8 cellular contexts compared by ENCODE assay signal in the genomic region with DNA sequence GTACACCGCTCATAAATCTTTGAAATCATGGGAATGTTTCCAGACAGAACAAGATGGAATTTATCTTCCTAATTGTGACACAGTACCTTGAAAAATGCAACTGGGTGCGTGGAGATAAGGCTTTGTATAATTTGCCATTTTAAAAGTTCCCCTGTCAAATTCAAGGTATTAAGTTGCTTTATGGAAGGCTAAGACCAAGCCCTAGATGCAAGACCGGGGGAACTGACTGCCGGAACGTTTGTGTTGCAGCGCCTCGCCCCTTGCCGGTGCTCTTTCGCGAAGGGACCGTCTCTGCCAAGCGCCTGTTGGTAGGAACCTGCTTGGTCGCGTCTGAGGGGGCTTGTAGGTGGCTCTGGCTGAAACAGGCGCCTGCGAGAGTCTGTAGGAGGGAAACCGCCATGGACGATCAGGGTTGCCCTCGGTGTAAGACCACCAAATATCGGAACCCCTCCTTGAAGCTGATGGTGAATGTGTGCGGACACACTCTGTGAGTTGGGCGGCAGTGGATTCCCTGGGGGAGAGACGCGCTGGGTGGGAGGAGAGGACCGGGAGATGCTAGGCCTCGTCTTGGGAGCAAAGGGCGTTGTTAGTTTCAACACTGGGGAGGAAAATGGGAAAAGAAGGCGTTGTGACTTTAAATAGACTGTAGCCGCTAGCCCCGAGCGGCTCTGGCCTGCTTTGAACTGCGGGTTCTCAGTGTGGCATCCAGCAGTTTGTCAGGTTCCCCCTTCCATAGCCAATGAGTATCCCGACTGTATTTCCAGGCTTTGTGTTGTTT. TPM values are rescaled to one million over a fixed set of nuclear protein-coding genes. Genes with fewer than 3 reads are reported as not detected.
DNase-seq lines count a peak whose midpoint lies in the region; ATAC-seq and TF ChIP-seq lines count a peak whose summit lies in the region.

Gene MNAT1, plus strand, starts transcription at position 297 of the 778 bp plus-strand sequence. Its CDS starts 102 bp downstream, at position 399.

- H3K36me3 ChIP-seq in right atrium auricular region: no peaks in the 10 kb centered on the region
- no peaks in the 10 kb centered on the region for H3K36me3 ChIP-seq in uterus

- H3K27ac ChIP-seq in adipose tissue (ENCODE audit: low read depth, low read length): no peak within 1 kb of the TSS
- H3K27ac ChIP-seq in right atrium auricular region: peak within 1 kb of the TSS; percentile 45 to 80
- H3K27ac ChIP-seq in uterus: peak within 1 kb of the TSS; percentile 72 to 76

- TF ChIP-seq CTCF in GM12864 (IDR thresholded peaks at IDR 0.05; ENCODE audit: low read depth, low read length, missing control alignments) (no peak), right atrium auricular region (IDR thresholded peaks at IDR 0.05) (peak in 1 of 2 donors; percentile 41), uterus (IDR thresholded peaks at IDR 0.05) (peak in 2 of 4 experiments; percentile 18 to 19)

- WGBS in adipose tissue, 3 donors: 2 to 3% (median 3%) methylated on average over 33 of the region's 33 CpGs

- H3K4me3 ChIP-seq in GM12864 (ENCODE audit: low read depth, low read length) (peak within 1 kb of the TSS; percentile 92), right atrium auricular region (peak within 1 kb of the TSS; percentile 51 to 86), uterus (peak within 1 kb of the TSS; percentile 61 to 68)

- H3K27me3 ChIP-seq in right atrium auricular region (no peaks in the 10 kb centered on the region), uterus (no peaks in the 10 kb centered on the region)

- peak; percentile 94 for ATAC-seq in HG02623 (IDR thresholded peaks at IDR 0.05; ENCODE audit: unreplicated experiment)

- peak; percentile 70 for DNase-seq in GM12864 (ENCODE audit: low read depth)
- DNase-seq in NCI-H1105 treated with DMSO at 0.1 percent for 48 hours (lab: John Stamatoyannopoulos, UW): peak; percentile 87
- DNase-seq in T follicular helper cell (ENCODE audit: low read depth): peak; percentile 49
- peak; percentile 81 for DNase-seq in right atrium auricular region (ENCODE audit: low spot score)
- peak; percentile 68 for DNase-seq in pulmonary artery endothelial cell (ENCODE audit: low read depth, low spot score)
- DNase-seq in uterus: peak; percentile 59 to 79

- no peaks in the 10 kb centered on the region for H3K9me3 ChIP-seq in right atrium auricular region
- no peaks in the 10 kb centered on the region for H3K9me3 ChIP-seq in uterus

- intact Hi-C loops in uterus (cut with DNase I; ENCODE audit: low total_unique reads): no loop called here

- peak in 1 of 2 donors; percentile 34 for TF ChIP-seq POLR2A in uterus (IDR thresholded peaks at IDR 0.05)

- peaks cover 0 to 25% of the 10 kb centered on the region in 2 donors for H3K4me1 ChIP-seq in right atrium auricular region
- H3K4me1 ChIP-seq in uterus: peaks cover 0 to 6% of the 10 kb centered on the region in 2 donors

RNA-seq across cellular contexts. Expression of gene MNAT1, which starts in this region (rescaled TPM):
- polyA plus RNA-seq in adipose tissue: 10 to 100 TPM; 10.6 to 28.0 (median 27.5) TPM
- total RNA-seq in right atrium auricular region (10 to 100 TPM; 20.2 to 29.7 TPM), pulmonary artery endothelial cell (58.4 and 63.4 TPM in 2 replicates), uterus (10 to 100 TPM in 3 of 4 donors, 1 to 10 TPM in 1; 4.4 to 69.7 (median 46.9) TPM)
